21 cellular contexts compared by ENCODE assay signal in genomic region chr3:124748560-124749198, GRCh38. TPM values are rescaled to one million over a fixed set of nuclear protein-coding genes. Genes with fewer than 3 reads are reported as not detected.
DNase-seq lines count a peak whose midpoint lies in the region; ATAC-seq and TF ChIP-seq lines count a peak whose summit lies in the region.
"Had no signal": no experiment of that assay in that cellular context is flagged by ENCODE, and none has a peak within 500 bp of the region (broad histone marks: within the 10 kb centered on the region; RNA-seq: fewer than 3 reads in every experiment).

No MANE protein-coding gene starts in this region.

- no peak overlapping the region for H4K8ac ChIP-seq in trophoblast cell (ENCODE audit: low read depth, low read length)

- no peak overlapping the region for H2AK5ac ChIP-seq in trophoblast cell (ENCODE audit: low read length)

- in situ Hi-C loops in KBM-7 (cut with MboI; ENCODE audit: low pct_unique_long_range_greater_than_20kb, low sequenced_read_pairs): no loop called here

- no peaks in the 10 kb centered on the region; the same call in 1 of the 2 replicates for H4K20me1 ChIP-seq in HCT116 (ENCODE audit: insufficient read depth)

- no peak overlapping the region for H3K14ac ChIP-seq in trophoblast cell (ENCODE audit: low read length)

- H3K4me2 ChIP-seq in HCT116 (ENCODE audit: low read length): no peak overlapping the region
- no peak overlapping the region for H3K4me2 ChIP-seq in trophoblast cell (ENCODE audit: low read length)
- H3K4me2 ChIP-seq: neural progenitor cell had no signal

- H3K27ac ChIP-seq in HCT116 (ENCODE audit: low read depth, low read length): no peak overlapping the region
- H3K27ac ChIP-seq in trophoblast cell (ENCODE audit: low read depth, low read length): no peak overlapping the region
- H3K27ac ChIP-seq: neural progenitor cell, testis had no signal

- no peaks in the 10 kb centered on the region for H3K9me3 Mint-ChIP-seq in activated naive CD4-positive, alpha-beta T cell treated with anti-CD3 and anti-CD28 coated beads, Interleukin-2, amount 50 U/mL, for 24 hours
- no peaks in the 10 kb centered on the region for H3K9me3 Mint-ChIP-seq in central memory CD8-positive, alpha-beta T cell
- H3K9me3 Mint-ChIP-seq: activated naive CD8-positive, alpha-beta T cell treated with anti-CD3 and anti-CD28 coated beads for 36 hours; T-helper 1 cell treated with Interleukin-12 subunit alpha and Interleukin-12 subunit beta and Interleukin-4 antibody, amounts not matched to agents 30 μg/mL and 1 μg/mL, for 36 hours had no signal

- BruUV-seq in HCT116 (replicated peaks; lab: Mats Ljungman, UMichigan): no TSS peak

- POLR2A ChIA-PET in HCT116 (lab: Charles Lee): no interaction called here

- no peak overlapping the region for H3K18ac ChIP-seq in trophoblast cell (ENCODE audit: low read length)

- H3K79me2 ChIP-seq in HCT116 (ENCODE audit: insufficient read depth, low read length) (no peaks in the 10 kb centered on the region), trophoblast cell (ENCODE audit: control insufficient read depth, insufficient read depth, low read length, poor library complexity) (peaks cover 2% of the 10 kb centered on the region)

- H2BK120ac ChIP-seq in trophoblast cell (ENCODE audit: insufficient read depth, low read length, poor library complexity): peak overlapping the region; percentile 27

- H3K27me3 ChIP-seq in HCT116 (ENCODE audit: insufficient read depth, low read length) (no peaks in the 10 kb centered on the region), trophoblast cell (ENCODE audit: insufficient read depth, low read length) (no peaks in the 10 kb centered on the region)
- H3K27me3 ChIP-seq: neural progenitor cell, testis had no signal

- no peaks in the 10 kb centered on the region for H3K4me1 Mint-ChIP-seq in activated naive CD4-positive, alpha-beta T cell treated with anti-CD3 and anti-CD28 coated beads, Interleukin-2, amount 50 U/mL, for 24 hours
- no peaks in the 10 kb centered on the region for H3K4me1 Mint-ChIP-seq in central memory CD8-positive, alpha-beta T cell
- H3K4me1 Mint-ChIP-seq: brain; CD4-positive, alpha-beta memory T cell had no signal

- H3K4me3 ChIP-seq in HCT116 (replicated peaks in 1 of 2; ENCODE audit: low read depth in 1 of 2, low read length in 2 of 2) (no peak overlapping the region), trophoblast cell (ENCODE audit: low read depth, low read length) (no peak overlapping the region)
- H3K4me3 ChIP-seq: neural progenitor cell, testis had no signal

- no peak for TF ChIP-seq RAD21 in HCT116 (IDR thresholded peaks at IDR 0.05; ENCODE audit: low read depth)

- RAD21 ChIA-PET in HCT116 (lab: Charles Lee; ENCODE audit: low non-redundant PET in 1 of 2, low total read pairs in 2 of 2, uncharacterized antibody in 2 of 2, unreplicated experiment in 2 of 2): no interaction called here

- H2BK12ac ChIP-seq in trophoblast cell (ENCODE audit: low read length): no peak overlapping the region

- TF ChIP-seq POLR2A in HCT116 (IDR thresholded peaks at IDR 0.05; ENCODE audit: borderline replicate concordance, extremely low read depth, insufficient read depth, insufficient read length): no peak

- no peaks in the 10 kb centered on the region for H3K9me2 ChIP-seq in HCT116 (ENCODE audit: insufficient read depth)

- H2AFZ ChIP-seq in HCT116 (ENCODE audit: low read depth, low read length, poor library complexity, severe bottlenecking) (no peak overlapping the region), trophoblast cell (ENCODE audit: insufficient read depth, low read length, poor library complexity) (no peak overlapping the region)
- H2AFZ ChIP-seq: neural progenitor cell had no signal

- intact Hi-C loops in HCT116 (cut with micrococcal nuclease): no loop called here

- H3K4me1 ChIP-seq in HCT116 (ENCODE audit: control insufficient read depth in 1 of 2, insufficient read depth in 2 of 2, low read length in 2 of 2) (no peaks in the 10 kb centered on the region), trophoblast cell (ENCODE audit: control insufficient read depth in 1 of 2, insufficient read depth in 2 of 2, low read length in 2 of 2) (peaks cover 0 to 4% of the 10 kb centered on the region in 2 experiments)
- H3K4me1 ChIP-seq: neural progenitor cell, testis had no signal

- H3K27me3 Mint-ChIP-seq in activated naive CD4-positive, alpha-beta T cell treated with anti-CD3 and anti-CD28 coated beads, Interleukin-2, amount 50 U/mL, for 24 hours: no peaks in the 10 kb centered on the region
- H3K27me3 Mint-ChIP-seq in central memory CD8-positive, alpha-beta T cell: peaks cover 21% of the 10 kb centered on the region
- H3K27me3 Mint-ChIP-seq: activated naive CD8-positive, alpha-beta T cell treated with anti-CD3 and anti-CD28 coated beads for 36 hours; CD4-positive, alpha-beta memory T cell had no signal

- H3K36me3 ChIP-seq in HCT116 (ENCODE audit: control insufficient read depth in 1 of 2, insufficient read depth in 2 of 2, low read length in 2 of 2) (peaks cover 9 to 32% of the 10 kb centered on the region in 2 experiments; a peak in 3 of 4 replicates), trophoblast cell (ENCODE audit: control insufficient read depth in 1 of 2, insufficient read depth in 2 of 2, low read length in 2 of 2) (peaks cover 17 to 31% of the 10 kb centered on the region in 2 experiments)

- DNase-seq in activated naive CD4-positive, alpha-beta T cell treated with Interleukin-2 at 50 U/mL for 16 hours: no peak
- no peak for DNase-seq in HCT116 (ENCODE audit: low read depth, low spot score)
- DNase-seq in central memory CD8-positive, alpha-beta T cell (ENCODE audit: low spot score in 2 of 2): no peak
- DNase-seq in trophoblast cell: no peak
- no peak for DNase-seq in kidney glomerular epithelial cell (lab: John Stamatoyannopoulos, UW)
- no peak for DNase-seq in KBM-7
- DNase-seq in NCI-H1105 (lab: John Stamatoyannopoulos, UW): no peak
- DNase-seq: activated CD4-positive, alpha-beta T cell treated with anti-CD3 and anti-CD28 coated beads, Interleukin-2, amount 50 U/mL, for 48 hours; activated naive CD8-positive, alpha-beta T cell treated with anti-CD3 and anti-CD28 coated beads for 36 hours; CD4-positive, alpha-beta memory T cell; DMS79 treated with DMSO at 0.1 percent for 48 hours; foreskin fibroblast; hypothalamus; NCI-H2171; NCI-H69; SIG-M5; testis had no signal

- H3K27ac Mint-ChIP-seq in activated naive CD4-positive, alpha-beta T cell treated with anti-CD3 and anti-CD28 coated beads, Interleukin-2, amount 50 U/mL, for 24 hours: peak overlapping the region; percentile 23
- peak overlapping the region; percentile 50 for H3K27ac Mint-ChIP-seq in central memory CD8-positive, alpha-beta T cell (ENCODE audit: low read depth)
- H3K27ac Mint-ChIP-seq: activated naive CD8-positive, alpha-beta T cell treated with anti-CD3 and anti-CD28 coated beads for 36 hours; CD4-positive, alpha-beta memory T cell; neural progenitor cell; T-helper 1 cell treated with Interleukin-12 subunit alpha and Interleukin-12 subunit beta and Interleukin-4 antibody, amounts not matched to agents 30 μg/mL and 1 μg/mL, for 36 hours had no signal

- H4K12ac ChIP-seq in trophoblast cell (ENCODE audit: low read depth, low read length): no peak overlapping the region

- no CpG with 5 or more reads among the region's 8 CpGs for WGBS in trophoblast cell (ENCODE audit: extremely low coverage, insufficient coverage, insufficient read length)

- H3K9ac ChIP-seq in HCT116 (ENCODE audit: low read length): no peak overlapping the region
- no peak overlapping the region for H3K9ac ChIP-seq in trophoblast cell (ENCODE audit: low read length)
- H3K9ac ChIP-seq: neural progenitor cell had no signal

- H3K4me3 Mint-ChIP-seq in activated naive CD4-positive, alpha-beta T cell treated with anti-CD3 and anti-CD28 coated beads, Interleukin-2, amount 50 U/mL, for 24 hours: no peak overlapping the region
- H3K4me3 Mint-ChIP-seq in central memory CD8-positive, alpha-beta T cell: no peak overlapping the region
- H3K4me3 Mint-ChIP-seq: activated naive CD8-positive, alpha-beta T cell treated with anti-CD3 and anti-CD28 coated beads for 36 hours; brain; CD4-positive, alpha-beta memory T cell; neural progenitor cell; T-helper 1 cell treated with Interleukin-12 subunit alpha and Interleukin-12 subunit beta and Interleukin-4 antibody, amounts not matched to agents 30 μg/mL and 1 μg/mL, for 36 hours had no signal

- CTCF ChIA-PET in HCT116 (lab: Charles Lee): interaction anchor here (1.1 kb wide), 1 partner anchor 12 kb away, joined by 3 read pairs; no protein-coding TSS in a partner anchor

- ATAC-seq in HCT116: peak; percentile 49; the same call in 1 of the 2 replicates
- no peak for ATAC-seq in central memory CD8-positive, alpha-beta T cell (replicated peaks; ENCODE audit: extremely low read depth, poor library complexity, severe bottlenecking)

- H4K91ac ChIP-seq in trophoblast cell (ENCODE audit: low read depth, low read length): no peak overlapping the region

- no peak overlapping the region for H3K4ac ChIP-seq in trophoblast cell (ENCODE audit: low read depth, low read length)

- no peak overlapping the region for H3K23ac ChIP-seq in trophoblast cell (ENCODE audit: low read length)

- no peaks in the 10 kb centered on the region for H3K79me1 ChIP-seq in trophoblast cell (ENCODE audit: low read length)

- no peak overlapping the region for H2BK5ac ChIP-seq in trophoblast cell (ENCODE audit: low read depth, low read length, poor library complexity)

- peaks cover 3% of the 10 kb centered on the region for H3K36me3 Mint-ChIP-seq in activated naive CD4-positive, alpha-beta T cell treated with anti-CD3 and anti-CD28 coated beads, Interleukin-2, amount 50 U/mL, for 24 hours
- peaks cover 17% of the 10 kb centered on the region for H3K36me3 Mint-ChIP-seq in central memory CD8-positive, alpha-beta T cell (ENCODE audit: insufficient read depth)

- no peak for TF ChIP-seq CTCF in HCT116 (IDR thresholded peaks at IDR 0.05 in 2 of 3, conservative IDR thresholded peaks at IDR 0.05 in 1 of 3; ENCODE audit: borderline replicate concordance in 1 of 3, insufficient read depth in 1 of 3, low read depth in 2 of 3, low read length in 2 of 3)

- no peaks in the 10 kb centered on the region for H3K9me3 ChIP-seq in HCT116 (ENCODE audit: control insufficient read depth in 1 of 2, insufficient read depth in 1 of 2, low read depth in 1 of 2, low read length in 2 of 2)
- H3K9me3 ChIP-seq in trophoblast cell (ENCODE audit: insufficient read depth, low read depth, low read length): no peaks in the 10 kb centered on the region
- H3K9me3 ChIP-seq: testis had no signal

TF ChIP-seq in HCT116, 20 proteins besides CTCF, POLR2A, EP300 and RAD21 (continues in another document):
- no peak for TF ChIP-seq SP1 (IDR thresholded peaks at IDR 0.05; ENCODE audit: low read depth)
- no peak for TF ChIP-seq EGR1 (IDR thresholded peaks at IDR 0.05; ENCODE audit: low read depth)
- no peak for TF ChIP-seq JUND (IDR thresholded peaks at IDR 0.05)
- TF ChIP-seq ELF1 (IDR thresholded peaks at IDR 0.05; ENCODE audit: borderline replicate concordance, low read depth): no peak
- TF ChIP-seq ATF3 (IDR thresholded peaks at IDR 0.05): no peak

RNA-seq across cellular contexts. Expression of gene UMPS, which starts 18.4 kb away (rescaled TPM):
- 41.3 TPM for total RNA-seq in HCT116 (2021; ENCODE audit: unreplicated experiment)
- polyA plus RNA-seq in HCT116 (2012): 24.3 and 25.3 TPM in 2 replicates
- polyA plus RNA-seq in trophoblast cell (2013): 23.2 and 23.9 TPM in 2 replicates
